ENCODE assay signal across 13 cellular contexts in genomic region chr15:63481105-63481810, GRCh38. TPM values are rescaled to one million over a fixed set of nuclear protein-coding genes. Genes with fewer than 3 reads are reported as not detected.
DNase-seq lines count a peak whose midpoint lies in the region; ATAC-seq and TF ChIP-seq lines count a peak whose summit lies in the region.
"Had no signal": no experiment of that assay in that cellular context is flagged by ENCODE, and none has a peak within 500 bp of the region (broad histone marks: within the 10 kb centered on the region; RNA-seq: fewer than 3 reads in every experiment).

No MANE protein-coding gene starts in this region.

- peak overlapping the region in 2 of 7 donors; percentile 10 to 72 for H3K4me3 Mint-ChIP-seq in CD8-positive, alpha-beta memory T cell
- H3K4me3 Mint-ChIP-seq in activated T-cell treated with anti-CD3 and anti-CD28 coated beads, Interleukin-2, amount 50 U/mL, for 72 hours, result peak overlapping the region; percentile 70 to 81

- no peak overlapping the region for H3K27ac ChIP-seq in CD8-positive, alpha-beta memory T cell (ENCODE audit: low read depth, low read length)
- peak overlapping the region; percentile 16; the same call in 1 of the 2 replicates for H3K27ac ChIP-seq in HEK293 (ENCODE audit: extremely low read depth, low read depth, low read length)
- H3K27ac ChIP-seq: lower lobe of right lung, SK-N-MC, suprapubic skin had no signal

- peak overlapping the region; percentile 90 to 100 (median 99) for H3K27ac Mint-ChIP-seq in CD8-positive, alpha-beta memory T cell
- no peak overlapping the region for H3K27ac Mint-ChIP-seq in activated T-cell treated with anti-CD3 and anti-CD28 coated beads, Interleukin-2, amount 50 U/mL, for 72 hours

- no peaks in the 10 kb centered on the region for H3K36me3 Mint-ChIP-seq in CD8-positive, alpha-beta memory T cell
- H3K36me3 Mint-ChIP-seq in activated T-cell treated with anti-CD3 and anti-CD28 coated beads, Interleukin-2, amount 50 U/mL, for 72 hours (ENCODE audit: insufficient read depth in 2 of 2), result no peaks in the 10 kb centered on the region

- no peaks in the 10 kb centered on the region for H3K27me3 Mint-ChIP-seq in CD8-positive, alpha-beta memory T cell
- no peaks in the 10 kb centered on the region for H3K27me3 Mint-ChIP-seq in activated T-cell treated with anti-CD3 and anti-CD28 coated beads, Interleukin-2, amount 50 U/mL, for 72 hours (ENCODE audit: low read depth)

- POLR2A ChIA-PET in CD8-positive, alpha-beta memory T cell (lab: Charles Lee), result interaction anchor here (3.8 kb wide), 1 partner anchor 23 kb away, joined by 29 read pairs; the partner anchor contains the start of gene USP3
- POLR2A ChIA-PET in HEK293 (lab: Yijun Ruan, JAX), result no interaction called here

- no peak for DNase-seq in CD8-positive, alpha-beta memory T cell
- peak; percentile 62 to 71 for DNase-seq in activated T-cell treated with anti-CD3 and anti-CD28 coated beads, Interleukin-2, amount 50 U/mL, for 72 hours
- DNase-seq in kidney glomerular epithelial cell (lab: John Stamatoyannopoulos, UW), result peak; percentile 88
- DNase-seq in nucleus accumbens (lab: John Stamatoyannopoulos, UW), result no peak
- DNase-seq in SIG-M5 treated with dmso at 0.1 percent for 504 hours (lab: John Stamatoyannopoulos, UW; ENCODE audit: unreplicated experiment), result no peak
- DNase-seq in NCI-H526 (lab: John Stamatoyannopoulos, UW), result no peak
- DNase-seq: lower lobe of right lung, NCI-H1105 had no signal

- H3K9me3 Mint-ChIP-seq in CD8-positive, alpha-beta memory T cell, result no peaks in the 10 kb centered on the region
- no peaks in the 10 kb centered on the region for H3K9me3 Mint-ChIP-seq in activated T-cell treated with anti-CD3 and anti-CD28 coated beads, Interleukin-2, amount 50 U/mL, for 72 hours

- no peak for TF ChIP-seq CTCF in HEK293 (tag by site-specific recombination; IDR thresholded peaks at IDR 0.05)

- no peaks in the 10 kb centered on the region for H3K9me3 ChIP-seq in CD8-positive, alpha-beta memory T cell (ENCODE audit: low read length)
- no peaks in the 10 kb centered on the region for H3K9me3 ChIP-seq in HEK293 (ENCODE audit: control insufficient read depth, insufficient read depth, low read depth, low read length)
- H3K9me3 ChIP-seq: lower lobe of right lung, suprapubic skin had no signal

- CTCF ChIA-PET in CD8-positive, alpha-beta memory T cell (lab: Charles Lee), result interaction anchor here (1.2 to 9.5 kb wide), 7 partner anchors 15 to 120 kb away, joined by 4 to 115 read pairs (median 6); partner anchors contain the start of gene USP3
- CTCF ChIA-PET in HEK293 (lab: Yijun Ruan, JAX), result interaction anchor here (0.6 kb wide), 1 partner anchor 49 kb away, joined by 3 read pairs; no protein-coding TSS in a partner anchor

- H3K4me3 ChIP-seq in CD8-positive, alpha-beta memory T cell (ENCODE audit: low read length), result no peak overlapping the region
- no peak overlapping the region for H3K4me3 ChIP-seq in HEK293 (ENCODE audit: low read depth, low read length)
- H3K4me3 ChIP-seq: lower lobe of right lung, SK-N-MC, skin epidermis, suprapubic skin had no signal

- H3K4me1 Mint-ChIP-seq in CD8-positive, alpha-beta memory T cell, result peaks cover 54 to 76% (median 75%) of the 10 kb centered on the region in 3 donors
- H3K4me1 Mint-ChIP-seq in activated T-cell treated with anti-CD3 and anti-CD28 coated beads, Interleukin-2, amount 50 U/mL, for 72 hours (ENCODE audit: low read depth), result peaks cover 92% of the 10 kb centered on the region

- H3K4me1 ChIP-seq in CD8-positive, alpha-beta memory T cell (ENCODE audit: insufficient read depth, low read length), result peaks cover 80% of the 10 kb centered on the region
- peaks cover 18% of the 10 kb centered on the region for H3K4me1 ChIP-seq in HEK293 (ENCODE audit: control insufficient read depth, insufficient read depth, low read length)

- peak; percentile 63 to 76 for ATAC-seq in activated T-cell treated with anti-CD3 and anti-CD28 coated beads, Interleukin-2, amount 50 U/mL, for 72 hours (replicated peaks in 1 of 2)
- no peak for ATAC-seq in HG02623 (IDR thresholded peaks at IDR 0.05; ENCODE audit: unreplicated experiment)

- no peaks in the 10 kb centered on the region for H3K27me3 ChIP-seq in CD8-positive, alpha-beta memory T cell (ENCODE audit: insufficient read depth, low read length, poor library complexity, severe bottlenecking)
- H3K27me3 ChIP-seq: suprapubic skin had no signal

- no peaks in the 10 kb centered on the region for H3K36me3 ChIP-seq in CD8-positive, alpha-beta memory T cell (ENCODE audit: insufficient read depth, low read length)
- H3K36me3 ChIP-seq in HEK293 (ENCODE audit: control insufficient read depth in 2 of 2, insufficient read depth in 1 of 2, low read length in 2 of 2), result no peaks in the 10 kb centered on the region
- H3K36me3 ChIP-seq: lower lobe of right lung, suprapubic skin had no signal

TF ChIP-seq in HEK293, 187 proteins besides CTCF, POLR2A, EP300 and RAD21 (continues in another document):
- TF ChIP-seq PRDM10 (tag by site-specific recombination; IDR thresholded peaks at IDR 0.05), result 0 out of 2 replicates have a peak, but pooled peaks have one; percentile 12
- no peak for TF ChIP-seq ZNF223 (tag by site-specific recombination; IDR thresholded peaks at IDR 0.05)
- TF ChIP-seq ZNF623 (tag by site-specific recombination; IDR thresholded peaks at IDR 0.05), result no peak
- TF ChIP-seq ZNF701 (tag by site-specific recombination; IDR thresholded peaks at IDR 0.05), result no peak
- 0 out of 2 replicates have a peak, but pooled peaks have one; percentile 36 for TF ChIP-seq SP7 (tag by site-specific recombination; IDR thresholded peaks at IDR 0.05)
- TF ChIP-seq ZNF211 (tag by site-specific recombination; IDR thresholded peaks at IDR 0.05; ENCODE audit: low read depth), result no peak
- TF ChIP-seq ZIC2 (tag by site-specific recombination; IDR thresholded peaks at IDR 0.05), result no peak
- no peak for TF ChIP-seq KLF9 (tag by site-specific recombination; IDR thresholded peaks at IDR 0.05; ENCODE audit: low read depth)
- TF ChIP-seq ZNF626 (tag by site-specific recombination; IDR thresholded peaks at IDR 0.05), result no peak
- 0 out of 2 replicates have a peak, but pooled peaks have one; percentile 42 for TF ChIP-seq KLF17 (tag by site-specific recombination; IDR thresholded peaks at IDR 0.05)
- TF ChIP-seq ZNF580 (tag by site-specific recombination; IDR thresholded peaks at IDR 0.05), result no peak

RNA-seq across cellular contexts. Expression of gene USP3, which starts 23.1 kb away (rescaled TPM):
- total RNA-seq in CD8-positive, alpha-beta memory T cell, result 10 to 100 TPM; 36.6 to 38.0 TPM
- 50.7 TPM for polyA plus RNA-seq in CD8-positive, alpha-beta memory T cell
- 10 to 100 TPM; 66.5 to 78.0 TPM for total RNA-seq in activated T-cell treated with anti-CD3 and anti-CD28 coated beads, Interleukin-2, amount 50 U/mL, for 72 hours

Comparison
In these comparisons a context has a peak if more than half of its experiments do, and no peak if none do; other contexts are left out.
1. DNase-seq: peak in activated T-cell treated with anti-CD3 and anti-CD28 coated beads, Interleukin-2, amount 50 U/mL, for 72 hours (2 of 2) and kidney glomerular epithelial cell (single experiment); none in CD8-positive, alpha-beta memory T cell (0 of 5), nucleus accumbens (0 of 56), SIG-M5 treated with dmso at 0.1 percent for 504 hours (single experiment) and NCI-H526 (0 of 2).